Comparison of ENCODE assay signal across 9 cellular contexts in the genomic region with DNA sequence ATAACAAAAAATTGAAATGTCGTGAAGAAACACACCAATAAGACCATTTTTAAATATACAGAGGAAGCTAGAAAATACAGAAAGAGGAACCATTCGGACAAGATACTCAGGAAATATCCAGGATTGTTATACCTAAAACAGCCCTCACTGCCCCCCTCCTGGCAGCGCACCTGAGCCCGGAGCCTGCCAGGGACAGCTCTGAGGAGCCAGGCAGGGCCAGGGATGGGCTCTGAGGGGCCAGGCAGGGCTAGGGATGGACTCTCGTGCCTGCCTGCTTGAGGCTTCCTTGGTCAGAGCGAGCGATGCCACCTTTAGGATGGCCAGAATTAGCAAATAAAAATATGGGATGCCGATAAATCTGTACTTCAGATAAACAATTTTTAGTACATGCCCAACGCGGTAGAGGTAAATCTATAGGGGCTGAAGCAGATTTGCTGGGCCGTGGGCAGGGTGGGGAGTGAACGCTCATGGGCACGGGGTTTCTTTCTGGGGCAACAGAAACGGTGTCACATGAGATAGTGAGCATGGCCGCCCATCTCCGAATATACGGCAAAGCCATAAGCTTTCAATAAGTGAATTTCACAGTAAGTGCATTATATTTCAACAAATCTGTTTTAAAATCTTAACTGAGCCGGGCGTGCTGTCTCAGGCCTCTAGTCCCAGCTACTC. TPM values are rescaled to one million over a fixed set of nuclear protein-coding genes. Genes with fewer than 3 reads are reported as not detected.
A peak's percentile ranks its signal among the peaks of the same experiment; 100 is the strongest.
DNase-seq lines count a peak whose midpoint lies in the region; ATAC-seq and TF ChIP-seq lines count a peak whose summit lies in the region.
"Had no signal": no experiment of that assay in that cellular context is flagged by ENCODE, and none has a peak within 500 bp of the region (broad histone marks: within the 10 kb centered on the region; RNA-seq: fewer than 3 reads in every experiment).

No MANE protein-coding gene starts in this region.

- H3K9me3 Mint-ChIP-seq in activated T-cell treated with anti-CD3 and anti-CD28 coated beads, Interleukin-2, amount 50 U/mL, for 72 hours = no peaks in the 10 kb centered on the region
- H3K9me3 Mint-ChIP-seq in activated naive CD8-positive, alpha-beta T cell treated with anti-CD3 and anti-CD28 coated beads, Interleukin-2, amount 50 U/mL, for 24 hours = no peaks in the 10 kb centered on the region

- 91% methylated on average over 19 of the region's 19 CpGs for WGBS in liver
- WGBS in transverse colon (ENCODE audit: low coverage in 1 of 2), 2 donors = 73 to 85% methylated on average over 11 to 19 of the region's 19 CpGs

- TF ChIP-seq CTCF in liver (IDR thresholded peaks at IDR 0.05; ENCODE audit: low read depth, low read length, missing input control) (no peak), transverse colon (IDR thresholded peaks at IDR 0.05) (no peak)

- in situ Hi-C loops in transverse colon (cut with MboI; ENCODE audit: low pct_ligation_motif_present in 1 of 4, low pct_unique_long_range_greater_than_20kb in 1 of 4, low sequenced_read_pairs in 3 of 4) = no loop called here

- H3K36me3 ChIP-seq in liver (ENCODE audit: control insufficient read depth in 4 of 4, insufficient read depth in 3 of 4, low read depth in 1 of 4, low read length in 3 of 4) (no peaks in the 10 kb centered on the region), transverse colon (no peaks in the 10 kb centered on the region)

- peak overlapping the region; percentile 94 to 99 for H3K27ac ChIP-seq in liver (ENCODE audit: low read depth in 1 of 2, low read length in 2 of 2)
- H3K27ac ChIP-seq in transverse colon = peak overlapping the region; percentile 95 to 99 (median 98)

- H3K4me1 ChIP-seq in liver (ENCODE audit: control insufficient read depth in 4 of 4, insufficient read depth in 4 of 4, low read length in 3 of 4) (peaks cover 4 to 34% (median 25%) of the 10 kb centered on the region in 4 donors), transverse colon (peaks cover 27 to 63% (median 51%) of the 10 kb centered on the region in 4 donors)

- H3K9me3 ChIP-seq in liver (ENCODE audit: control insufficient read depth in 4 of 4, low read length in 3 of 4) (no peaks in the 10 kb centered on the region), transverse colon (no peaks in the 10 kb centered on the region)

- H3K36me3 Mint-ChIP-seq in activated T-cell treated with anti-CD3 and anti-CD28 coated beads, Interleukin-2, amount 50 U/mL, for 72 hours (ENCODE audit: insufficient read depth in 2 of 2) = peaks cover 3% of the 10 kb centered on the region in 2 donors
- peaks cover 2% of the 10 kb centered on the region for H3K36me3 Mint-ChIP-seq in activated naive CD8-positive, alpha-beta T cell treated with anti-CD3 and anti-CD28 coated beads, Interleukin-2, amount 50 U/mL, for 24 hours (ENCODE audit: low read depth)

- H3K9ac ChIP-seq in liver (ENCODE audit: low read depth in 1 of 2, low read length in 2 of 2) = peak overlapping the region in 1 of 2 donors; percentile 98

- no peaks in the 10 kb centered on the region for H3K27me3 Mint-ChIP-seq in activated T-cell treated with anti-CD3 and anti-CD28 coated beads, Interleukin-2, amount 50 U/mL, for 72 hours (ENCODE audit: low read depth)
- no peaks in the 10 kb centered on the region for H3K27me3 Mint-ChIP-seq in activated naive CD8-positive, alpha-beta T cell treated with anti-CD3 and anti-CD28 coated beads, Interleukin-2, amount 50 U/mL, for 24 hours

- ATAC-seq in activated T-cell treated with anti-CD3 and anti-CD28 coated beads, Interleukin-2, amount 50 U/mL, for 72 hours (replicated peaks in 1 of 2) = no peak
- ATAC-seq in activated naive CD8-positive, alpha-beta T cell treated with anti-CD3 and anti-CD28 coated beads, Interleukin-2, amount 50 U/mL, for 24 hours = no peak
- ATAC-seq in GM21723 (IDR thresholded peaks at IDR 0.05; ENCODE audit: unreplicated experiment) (no peak), HG02678 (IDR thresholded peaks at IDR 0.05; ENCODE audit: unreplicated experiment) (no peak)

- intact Hi-C loops in transverse colon (cut with DNase I; ENCODE audit: low total_unique reads) = no loop called here

- peak overlapping the region; percentile 68 to 97 (median 82) for H3K4me3 ChIP-seq in liver (ENCODE audit: low read depth in 1 of 3, low read length in 3 of 3)
- H3K4me3 ChIP-seq in transverse colon = peak overlapping the region; percentile 69 to 91 (median 78)

- peak overlapping the region; percentile 84 to 85 for H3K4me3 Mint-ChIP-seq in activated T-cell treated with anti-CD3 and anti-CD28 coated beads, Interleukin-2, amount 50 U/mL, for 72 hours
- H3K4me3 Mint-ChIP-seq in activated naive CD8-positive, alpha-beta T cell treated with anti-CD3 and anti-CD28 coated beads, Interleukin-2, amount 50 U/mL, for 24 hours = peak overlapping the region; percentile 74

- H3K27ac Mint-ChIP-seq in activated T-cell treated with anti-CD3 and anti-CD28 coated beads, Interleukin-2, amount 50 U/mL, for 72 hours = peak overlapping the region; percentile 77
- H3K27ac Mint-ChIP-seq in activated naive CD8-positive, alpha-beta T cell treated with anti-CD3 and anti-CD28 coated beads, Interleukin-2, amount 50 U/mL, for 24 hours = peak overlapping the region; percentile 71

- peaks cover 67% of the 10 kb centered on the region for H3K4me1 Mint-ChIP-seq in activated T-cell treated with anti-CD3 and anti-CD28 coated beads, Interleukin-2, amount 50 U/mL, for 72 hours (ENCODE audit: low read depth)
- H3K4me1 Mint-ChIP-seq in activated naive CD8-positive, alpha-beta T cell treated with anti-CD3 and anti-CD28 coated beads, Interleukin-2, amount 50 U/mL, for 24 hours = peaks cover 42% of the 10 kb centered on the region

- DNase-seq in activated T-cell treated with anti-CD3 and anti-CD28 coated beads, Interleukin-2, amount 50 U/mL, for 72 hours = no peak
- no peak for DNase-seq in activated T-cell treated with anti-CD3 and anti-CD28 coated beads for 4 hours
- DNase-seq in activated naive CD8-positive, alpha-beta T cell treated with anti-CD3 and anti-CD28 coated beads, Interleukin-2, amount 50 U/mL, for 24 hours = no peak
- no peak for DNase-seq in transverse colon
- no peak for DNase-seq in stimulated activated CD4-positive, alpha-beta T cell treated with anti-CD3 and anti-CD28 coated beads, Interleukin-4, amount 100 ng/mL, for 4 hours

- TF ChIP-seq EP300 in transverse colon (IDR thresholded peaks at IDR 0.05; ENCODE audit: low read depth) = no peak

- no peak for TF ChIP-seq RAD21 in liver (IDR thresholded peaks at IDR 0.05)

- H3K27me3 ChIP-seq in liver (ENCODE audit: control insufficient read depth in 4 of 4, insufficient read depth in 4 of 4, low read length in 3 of 4) (no peaks in the 10 kb centered on the region), transverse colon (no peaks in the 10 kb centered on the region)

- TF ChIP-seq POLR2A in transverse colon (IDR thresholded peaks at IDR 0.05) = no peak

TF ChIP-seq in liver, 16 proteins besides CTCF, POLR2A, EP300 and RAD21:
- no peak for TF ChIP-seq HNF4A (conservative IDR thresholded peaks at IDR 0.05)
- TF ChIP-seq ATF3 (IDR thresholded peaks at IDR 0.05) = no peak
- no peak for TF ChIP-seq FOXA1 (IDR thresholded peaks at IDR 0.05)
- TF ChIP-seq, protein P1, sequence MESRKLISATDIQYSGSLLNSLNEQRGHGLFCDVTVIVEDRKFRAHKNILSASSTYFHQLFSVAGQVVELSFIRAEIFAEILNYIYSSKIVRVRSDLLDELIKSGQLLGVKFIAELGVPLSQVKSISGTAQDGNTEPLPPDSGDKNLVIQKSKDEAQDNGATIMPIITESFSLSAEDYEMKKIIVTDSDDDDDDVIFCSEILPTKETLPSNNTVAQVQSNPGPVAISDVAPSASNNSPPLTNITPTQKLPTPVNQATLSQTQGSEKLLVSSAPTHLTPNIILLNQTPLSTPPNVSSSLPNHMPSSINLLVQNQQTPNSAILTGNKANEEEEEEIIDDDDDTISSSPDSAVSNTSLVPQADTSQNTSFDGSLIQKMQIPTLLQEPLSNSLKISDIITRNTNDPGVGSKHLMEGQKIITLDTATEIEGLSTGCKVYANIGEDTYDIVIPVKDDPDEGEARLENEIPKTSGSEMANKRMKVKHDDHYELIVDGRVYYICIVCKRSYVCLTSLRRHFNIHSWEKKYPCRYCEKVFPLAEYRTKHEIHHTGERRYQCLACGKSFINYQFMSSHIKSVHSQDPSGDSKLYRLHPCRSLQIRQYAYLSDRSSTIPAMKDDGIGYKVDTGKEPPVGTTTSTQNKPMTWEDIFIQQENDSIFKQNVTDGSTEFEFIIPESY (IDR thresholded peaks at IDR 0.05) = no peak
- no peak for TF ChIP-seq NR2F2 (IDR thresholded peaks at IDR 0.05)
- TF ChIP-seq JUND (IDR thresholded peaks at IDR 0.05) = no peak
- TF ChIP-seq MAX (IDR thresholded peaks at IDR 0.05) = no peak
- TF ChIP-seq GABPA (IDR thresholded peaks at IDR 0.05 in 1 of 2, conservative IDR thresholded peaks at IDR 0.05 in 1 of 2) = no peak
- no peak for TF ChIP-seq EGR1 (IDR thresholded peaks at IDR 0.05; ENCODE audit: low read depth in 2 of 2)
- no peak for TF ChIP-seq SP1 (IDR thresholded peaks at IDR 0.05)

RNA-seq across cellular contexts. Expression of gene CSNK1D, which starts 18.2 kb away (rescaled TPM):
- total RNA-seq in activated T-cell treated with anti-CD3 and anti-CD28 coated beads, Interleukin-2, amount 50 U/mL, for 72 hours = 100 to 1,000 TPM; 166 to 170 TPM
- total RNA-seq in liver (10 to 100 TPM; 22.0 to 49.0 TPM), transverse colon (100 to 1,000 TPM in 2 of 4 donors, 10 to 100 TPM in 2; 86.0 to 230 (median 148) TPM)
- polyA plus RNA-seq in liver = 10 to 100 TPM; 29.0 to 39.3 TPM

RNA-seq across cellular contexts. Expression of gene CD7, which starts 25.7 kb away (rescaled TPM):
- total RNA-seq in activated T-cell treated with anti-CD3 and anti-CD28 coated beads, Interleukin-2, amount 50 U/mL, for 72 hours = 1,000 to 10,000 TPM in 1 of 2 donors, 100 to 1,000 TPM in 1; 845 to 1,007 TPM
- total RNA-seq in liver (1 to 10 TPM; 1.4 to 1.5 TPM), transverse colon (1 to 10 TPM; 6.1 to 9.7 (median 7.4) TPM)
- polyA plus RNA-seq in liver = 1 to 10 TPM; 1.0 to 1.4 TPM
- total RNA-seq: Daoy had no signal

RNA-seq across cellular contexts. Expression of gene SECTM1, which starts 41.9 kb away (rescaled TPM):
- total RNA-seq in activated T-cell treated with anti-CD3 and anti-CD28 coated beads, Interleukin-2, amount 50 U/mL, for 72 hours = 10 to 100 TPM in 1 of 2 donors, 1 to 10 TPM in 1; 3.3 to 12.6 TPM
- total RNA-seq in liver (10 to 100 TPM in 1 of 2 donors, 1 to 10 TPM in 1; 3.6 to 14.2 TPM), transverse colon (100 to 1,000 TPM in 2 of 4 donors, 10 to 100 TPM in 1, 1 to 10 TPM in 1; 5.8 to 127 (median 107) TPM)
- polyA plus RNA-seq in liver = 1 to 10 TPM; 1.3 to 5.7 TPM

Comparison
In these comparisons a context has a peak if more than half of its experiments do, and no peak if none do; other contexts are left out.
1. RNA of gene CD7, which starts 25.7 kb away (total RNA-seq): 845 to 1,007 TPM in activated T-cell treated with anti-CD3 and anti-CD28 coated beads, Interleukin-2, amount 50 U/mL, for 72 hours; 6.1 to 9.7 TPM in transverse colon and 1.4 to 1.5 TPM in liver; every median in the first group is over 10 times any median in the second.